24 cellular contexts compared by ENCODE assay signal in genomic region chr7:144418931-144419330, GRCh38. TPM values are rescaled to one million over a fixed set of nuclear protein-coding genes. Genes with fewer than 3 reads are reported as not detected.
"Had no signal": no experiment of that assay in that cellular context is flagged by ENCODE, and none has a peak within 500 bp of the region (broad histone marks: within the 10 kb centered on the region; RNA-seq: fewer than 3 reads in every experiment).

No MANE protein-coding gene starts in this region.

RNA-seq across cellular contexts. Expression of gene NOBOX, which starts 15.4 kb away (rescaled TPM):
- total RNA-seq: kidney epithelial cell; left ventricle myocardium inferior; lower leg skin; lung; mesenteric fat pad; mucosa of descending colon; myocyte; naive thymus-derived CD4-positive, alpha-beta T cell; natural killer cell treated with Interleukin-12 subunit alpha and Interleukin-12 subunit beta and Interleukin-15 and Interleukin-18, amount 100 ng/mL, for 72 hours; omental fat pad; ovary; progenitor cell of endocrine pancreas; pulmonary artery endothelial cell; renal cortical epithelial cell; right atrium auricular region; right lobe of liver; skeletal muscle tissue; smooth muscle cell; temporal lobe; tibial nerve; upper lobe of right lung had no signal
- polyA plus RNA-seq: immature natural killer cell; lung; naive thymus-derived CD4-positive, alpha-beta T cell; neural cell; smooth muscle cell; thymus had no signal
